Comparison of ENCODE assay signal across 20 cellular contexts in the genomic region with DNA sequence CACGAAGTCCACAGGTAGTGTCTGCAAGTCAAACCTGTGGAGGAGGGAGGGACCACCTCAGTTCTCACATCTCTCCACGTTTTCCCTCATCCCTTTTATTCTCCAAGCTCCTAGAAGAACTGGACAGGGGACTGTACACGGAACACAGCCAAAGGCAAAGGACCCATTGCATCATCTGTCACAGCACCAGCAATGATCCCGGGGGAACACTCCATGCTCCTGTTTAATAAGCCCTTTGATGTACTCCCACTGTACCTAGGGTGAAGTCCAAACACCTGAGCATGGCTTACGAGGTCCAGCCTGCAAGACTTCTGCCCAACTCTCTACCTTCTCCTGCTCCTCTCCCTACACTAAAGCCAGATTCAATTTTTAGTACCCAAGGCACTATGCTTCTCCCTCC. TPM values are rescaled to one million over a fixed set of nuclear protein-coding genes. Genes with fewer than 3 reads are reported as not detected.
DNase-seq lines count a peak whose midpoint lies in the region; ATAC-seq and TF ChIP-seq lines count a peak whose summit lies in the region.
"Had no signal": no experiment of that assay in that cellular context is flagged by ENCODE, and none has a peak within 500 bp of the region (broad histone marks: within the 10 kb centered on the region; RNA-seq: fewer than 3 reads in every experiment).

No MANE protein-coding gene starts in this region.

- H3K27ac Mint-ChIP-seq in stimulated activated naive CD8-positive, alpha-beta T cell treated with anti-CD3 and anti-CD28 coated beads, Interleukin-15, Interleukin-2, amounts not matched to agents 100 ng/mL and 50 ng/mL, for 24 hours, result peak overlapping the region; percentile 51
- H3K27ac Mint-ChIP-seq in activated CD8-positive, alpha-beta T cell treated with anti-CD3 and anti-CD28 coated beads, Interleukin-2, amount 10 ng/mL, durations not matched to agents 7 days and 5 days, result peak overlapping the region; percentile 56
- peak overlapping the region in 9 of 10 donors; percentile 9 to 72 (median 33) for H3K27ac Mint-ChIP-seq in naive thymus-derived CD8-positive, alpha-beta T cell
- no peak overlapping the region for H3K27ac Mint-ChIP-seq in activated CD4-positive, alpha-beta memory T cell treated with anti-CD3 and anti-CD28 coated beads, Interleukin-2, amount 10 ng/mL, durations not matched to agents 7 days and 5 days
- H3K27ac Mint-ChIP-seq: activated CD4-positive, alpha-beta T cell treated with anti-CD3 and anti-CD28 coated beads for 36 hours had no signal

- CTCF ChIA-PET in activated CD8-positive, alpha-beta T cell treated with anti-CD3 and anti-CD28 coated beads, Interleukin-2, amount 10 ng/mL, durations not matched to agents 7 days and 5 days (lab: Charles Lee), result interaction anchor here (2.0 to 37.2 kb wide), 3 partner anchors 34 to 113 kb away, joined by 5 to 695 read pairs (median 8); partner anchors contain the start of gene FMNL3
- CTCF ChIA-PET in activated CD4-positive, alpha-beta memory T cell treated with anti-CD3 and anti-CD28 coated beads, Interleukin-2, amount 10 ng/mL, durations not matched to agents 7 days and 5 days (lab: Charles Lee), result interaction anchor here (1.5 to 16.9 kb wide), 2 partner anchors 12 to 57 kb away, joined by 4 to 372 read pairs; partner anchors contain the start of gene FMNL3

- H3K9me3 ChIP-seq in breast epithelium, result no peaks in the 10 kb centered on the region
- H3K9me3 ChIP-seq: gastroesophageal sphincter, left lung had no signal

- no peak for TF ChIP-seq CTCF in breast epithelium (IDR thresholded peaks at IDR 0.05)

- no peak for DNase-seq in stimulated activated naive CD8-positive, alpha-beta T cell treated with anti-CD3 and anti-CD28 coated beads, Interleukin-15, Interleukin-2, amounts not matched to agents 100 U/mL and 50 U/mL, for 24 hours
- DNase-seq in activated CD8-positive, alpha-beta T cell treated with anti-CD3 and anti-CD28 coated beads, Interleukin-2, amount 10 ng/mL, durations not matched to agents 7 days and 5 days, result no peak
- no peak for DNase-seq in naive thymus-derived CD8-positive, alpha-beta T cell
- DNase-seq in breast epithelium (ENCODE audit: low spot score in 2 of 2), result no peak
- DNase-seq in activated CD4-positive, alpha-beta memory T cell treated with anti-CD3 and anti-CD28 coated beads, Interleukin-2, amount 10 ng/mL, durations not matched to agents 7 days and 5 days, result no peak
- DNase-seq in SHP77 (lab: John Stamatoyannopoulos, UW), result no peak
- DNase-seq: activated CD4-positive, alpha-beta T cell treated with anti-CD3 and anti-CD28 coated beads for 36 hours; C1 segment of cervical spinal cord; cerebellar nuclear complex; HCEC 1CT; hypothalamus; left lung; NCI-H1092 treated with DMSO at 0.1 percent for 48 hours; NCI-H187 treated with DMSO at 0.1 percent for 48 hours; NCI-H226; NCI-H748 treated with DMSO at 0.1 percent for 48 hours had no signal

- no peaks in the 10 kb centered on the region for H3K36me3 ChIP-seq in breast epithelium

- no peaks in the 10 kb centered on the region for H3K4me1 ChIP-seq in breast epithelium

- no peak overlapping the region for H3K4me3 Mint-ChIP-seq in stimulated activated naive CD8-positive, alpha-beta T cell treated with anti-CD3 and anti-CD28 coated beads, Interleukin-15, Interleukin-2, amounts not matched to agents 100 ng/mL and 50 ng/mL, for 24 hours
- no peak overlapping the region for H3K4me3 Mint-ChIP-seq in activated CD8-positive, alpha-beta T cell treated with anti-CD3 and anti-CD28 coated beads, Interleukin-2, amount 10 ng/mL, durations not matched to agents 7 days and 5 days
- H3K4me3 Mint-ChIP-seq in naive thymus-derived CD8-positive, alpha-beta T cell, result no peak overlapping the region
- no peak overlapping the region for H3K4me3 Mint-ChIP-seq in activated CD4-positive, alpha-beta memory T cell treated with anti-CD3 and anti-CD28 coated beads, Interleukin-2, amount 10 ng/mL, durations not matched to agents 7 days and 5 days
- H3K4me3 Mint-ChIP-seq: activated CD4-positive, alpha-beta T cell treated with anti-CD3 and anti-CD28 coated beads for 36 hours had no signal

- intact Hi-C loops in breast epithelium (cut with DNase I; ENCODE audit: low total_unique reads), result loop anchor here (5.0 kb wide), 1 partner anchor 698 kb away; no protein-coding TSS in a partner anchor

- POLR2A ChIA-PET in activated CD8-positive, alpha-beta T cell treated with anti-CD3 and anti-CD28 coated beads, Interleukin-2, amount 10 ng/mL, durations not matched to agents 7 days and 5 days (lab: Charles Lee), result interaction anchor here (1.3 kb wide), 1 partner anchor 92 kb away, joined by 3 read pairs; the partner anchor contains the start of gene TMBIM6
- POLR2A ChIA-PET in naive thymus-derived CD8-positive, alpha-beta T cell (lab: Charles Lee), result interaction anchor here (1.7 to 3.2 kb wide), 4 partner anchors 11 to 53 kb away, joined by 6 to 18 read pairs (median 10); no protein-coding TSS in a partner anchor
- POLR2A ChIA-PET in activated CD4-positive, alpha-beta memory T cell treated with anti-CD3 and anti-CD28 coated beads, Interleukin-2, amount 10 ng/mL, durations not matched to agents 7 days and 5 days (lab: Charles Lee), result interaction anchor here (1.1 kb wide), 1 partner anchor 8 kb away, joined by 4 read pairs; no protein-coding TSS in a partner anchor

- ATAC-seq in stimulated activated naive CD8-positive, alpha-beta T cell treated with anti-CD3 and anti-CD28 coated beads, Interleukin-15, Interleukin-2, amounts not matched to agents 100 U/mL and 50 U/mL, for 24 hours, result no peak
- no peak for ATAC-seq in activated CD8-positive, alpha-beta T cell treated with anti-CD3 and anti-CD28 coated beads, Interleukin-2, amount 10 ng/mL, durations not matched to agents 7 days and 5 days
- no peak for ATAC-seq in naive thymus-derived CD8-positive, alpha-beta T cell
- ATAC-seq: activated CD4-positive, alpha-beta T cell treated with anti-CD3 and anti-CD28 coated beads for 36 hours; gastroesophageal sphincter; left lung had no signal

- H3K27ac ChIP-seq in breast epithelium, result no peak overlapping the region
- H3K27ac ChIP-seq: gastroesophageal sphincter had no signal

- H3K9me3 Mint-ChIP-seq in stimulated activated naive CD8-positive, alpha-beta T cell treated with anti-CD3 and anti-CD28 coated beads, Interleukin-15, Interleukin-2, amounts not matched to agents 100 ng/mL and 50 ng/mL, for 24 hours, result no peaks in the 10 kb centered on the region
- no peaks in the 10 kb centered on the region for H3K9me3 Mint-ChIP-seq in activated CD8-positive, alpha-beta T cell treated with anti-CD3 and anti-CD28 coated beads, Interleukin-2, amount 10 ng/mL, durations not matched to agents 7 days and 5 days (ENCODE audit: insufficient read depth)
- H3K9me3 Mint-ChIP-seq in naive thymus-derived CD8-positive, alpha-beta T cell, result no peaks in the 10 kb centered on the region
- H3K9me3 Mint-ChIP-seq in activated CD4-positive, alpha-beta memory T cell treated with anti-CD3 and anti-CD28 coated beads, Interleukin-2, amount 10 ng/mL, durations not matched to agents 7 days and 5 days, result no peaks in the 10 kb centered on the region

- H3K4me1 Mint-ChIP-seq in stimulated activated naive CD8-positive, alpha-beta T cell treated with anti-CD3 and anti-CD28 coated beads, Interleukin-15, Interleukin-2, amounts not matched to agents 100 ng/mL and 50 ng/mL, for 24 hours (ENCODE audit: low read depth), result peaks cover 13% of the 10 kb centered on the region
- peaks cover 35% of the 10 kb centered on the region for H3K4me1 Mint-ChIP-seq in activated CD8-positive, alpha-beta T cell treated with anti-CD3 and anti-CD28 coated beads, Interleukin-2, amount 10 ng/mL, durations not matched to agents 7 days and 5 days (ENCODE audit: low read depth)
- H3K4me1 Mint-ChIP-seq in naive thymus-derived CD8-positive, alpha-beta T cell, result peaks cover 19 to 73% (median 36%) of the 10 kb centered on the region in 4 donors
- H3K4me1 Mint-ChIP-seq in activated CD4-positive, alpha-beta memory T cell treated with anti-CD3 and anti-CD28 coated beads, Interleukin-2, amount 10 ng/mL, durations not matched to agents 7 days and 5 days, result peaks cover 20% of the 10 kb centered on the region

- H3K36me3 Mint-ChIP-seq in stimulated activated naive CD8-positive, alpha-beta T cell treated with anti-CD3 and anti-CD28 coated beads, Interleukin-15, Interleukin-2, amounts not matched to agents 100 ng/mL and 50 ng/mL, for 24 hours (ENCODE audit: low read depth), result peaks cover 50% of the 10 kb centered on the region
- H3K36me3 Mint-ChIP-seq in activated CD8-positive, alpha-beta T cell treated with anti-CD3 and anti-CD28 coated beads, Interleukin-2, amount 10 ng/mL, durations not matched to agents 7 days and 5 days (ENCODE audit: low read depth), result peaks cover 61% of the 10 kb centered on the region
- peaks cover 0 to 61% (median 12%) of the 10 kb centered on the region in 3 donors for H3K36me3 Mint-ChIP-seq in naive thymus-derived CD8-positive, alpha-beta T cell
- H3K36me3 Mint-ChIP-seq in activated CD4-positive, alpha-beta memory T cell treated with anti-CD3 and anti-CD28 coated beads, Interleukin-2, amount 10 ng/mL, durations not matched to agents 7 days and 5 days (ENCODE audit: low read depth), result peaks cover 41% of the 10 kb centered on the region

- TF ChIP-seq POLR2A in breast epithelium (IDR thresholded peaks at IDR 0.05), result no peak

- no peaks in the 10 kb centered on the region for H3K27me3 Mint-ChIP-seq in stimulated activated naive CD8-positive, alpha-beta T cell treated with anti-CD3 and anti-CD28 coated beads, Interleukin-15, Interleukin-2, amounts not matched to agents 100 ng/mL and 50 ng/mL, for 24 hours
- H3K27me3 Mint-ChIP-seq in activated CD8-positive, alpha-beta T cell treated with anti-CD3 and anti-CD28 coated beads, Interleukin-2, amount 10 ng/mL, durations not matched to agents 7 days and 5 days (ENCODE audit: low read depth), result no peaks in the 10 kb centered on the region
- no peaks in the 10 kb centered on the region for H3K27me3 Mint-ChIP-seq in naive thymus-derived CD8-positive, alpha-beta T cell
- H3K27me3 Mint-ChIP-seq in activated CD4-positive, alpha-beta memory T cell treated with anti-CD3 and anti-CD28 coated beads, Interleukin-2, amount 10 ng/mL, durations not matched to agents 7 days and 5 days, result no peaks in the 10 kb centered on the region
- H3K27me3 Mint-ChIP-seq: activated CD4-positive, alpha-beta T cell treated with anti-CD3 and anti-CD28 coated beads for 36 hours had no signal

- H3K27me3 ChIP-seq in breast epithelium, result no peaks in the 10 kb centered on the region
- H3K27me3 ChIP-seq: dorsolateral prefrontal cortex, gastroesophageal sphincter, left lung had no signal

- H3K4me3 ChIP-seq in breast epithelium, result no peak overlapping the region
- H3K4me3 ChIP-seq: dorsolateral prefrontal cortex, gastroesophageal sphincter, left lung had no signal

RNA-seq across cellular contexts. Expression of gene PRPF40B, which starts 26.5 kb away (rescaled TPM):
- 10 to 100 TPM; 14.4 to 14.6 TPM for total RNA-seq in activated CD8-positive, alpha-beta T cell treated with anti-CD3 and anti-CD28 coated beads, Interleukin-2, amount 10 ng/mL, durations not matched to agents 7 days and 5 days
- total RNA-seq in naive thymus-derived CD8-positive, alpha-beta T cell, result 10 to 100 TPM; 13.6 to 16.7 TPM
- 1 to 10 TPM; 1.5 to 4.0 (median 2.3) TPM for polyA plus RNA-seq in naive thymus-derived CD8-positive, alpha-beta T cell
- total RNA-seq in breast epithelium, result 10 to 100 TPM; 10.4 to 34.0 (median 32.8) TPM
- 1 to 10 TPM; 8.0 to 8.7 TPM for total RNA-seq in activated CD4-positive, alpha-beta memory T cell treated with anti-CD3 and anti-CD28 coated beads, Interleukin-2, amount 10 ng/mL, durations not matched to agents 7 days and 5 days

RNA-seq across cellular contexts. Expression of gene FAM186B, which starts 44.5 kb away (rescaled TPM):
- under 1 TPM; 0.18 to 0.21 TPM for total RNA-seq in activated CD8-positive, alpha-beta T cell treated with anti-CD3 and anti-CD28 coated beads, Interleukin-2, amount 10 ng/mL, durations not matched to agents 7 days and 5 days
- total RNA-seq in naive thymus-derived CD8-positive, alpha-beta T cell, result under 1 TPM; 0.31 to 0.33 TPM
- polyA plus RNA-seq in naive thymus-derived CD8-positive, alpha-beta T cell, result under 1 TPM in 1 of 3 donors, not detected in 2; 0.14 TPM
- total RNA-seq in breast epithelium, result under 1 TPM; 0.59 to 0.98 (median 0.96) TPM
- not detected for total RNA-seq in activated CD4-positive, alpha-beta memory T cell treated with anti-CD3 and anti-CD28 coated beads, Interleukin-2, amount 10 ng/mL, durations not matched to agents 7 days and 5 days
- total RNA-seq: RPMI7951 had no signal

RNA-seq across cellular contexts. Expression of gene FMNL3, which starts 57.3 kb away (rescaled TPM):
- 10 to 100 TPM; 53.5 to 54.5 TPM for total RNA-seq in activated CD8-positive, alpha-beta T cell treated with anti-CD3 and anti-CD28 coated beads, Interleukin-2, amount 10 ng/mL, durations not matched to agents 7 days and 5 days
- total RNA-seq in naive thymus-derived CD8-positive, alpha-beta T cell, result 10 to 100 TPM; 34.4 to 36.5 TPM
- 10 to 100 TPM in 1 of 3 donors, 1 to 10 TPM in 2; 7.6 to 12.1 (median 8.4) TPM for polyA plus RNA-seq in naive thymus-derived CD8-positive, alpha-beta T cell
- 10 to 100 TPM in 2 of 3 donors, 1 to 10 TPM in 1; 9.8 to 13.8 (median 13.3) TPM for total RNA-seq in breast epithelium
- 10 to 100 TPM; 34.7 to 34.9 TPM for total RNA-seq in activated CD4-positive, alpha-beta memory T cell treated with anti-CD3 and anti-CD28 coated beads, Interleukin-2, amount 10 ng/mL, durations not matched to agents 7 days and 5 days
